Comparison of ENCODE assay signal across 24 cellular contexts in genomic region chr3:139675327-139675726, GRCh38.
"Had no signal": no experiment of that assay in that cellular context is flagged by ENCODE, and none has a peak within 500 bp of the region (broad histone marks: within the 10 kb centered on the region; RNA-seq: fewer than 3 reads in every experiment).

No MANE protein-coding gene starts in this region.

- H3K4me3 ChIP-seq: esophagus squamous epithelium, gastrocnemius medialis, ovary, prostate gland, right atrium auricular region, upper lobe of left lung had no signal

- H3K27me3 ChIP-seq: brain microvascular endothelial cell, esophagus squamous epithelium, gastrocnemius medialis, ovary, right atrium auricular region, upper lobe of left lung had no signal

- H3K36me3 ChIP-seq: brain microvascular endothelial cell, esophagus squamous epithelium, gastrocnemius medialis, neutrophil, ovary, prostate gland, right atrium auricular region, upper lobe of left lung had no signal

- ATAC-seq: activated CD4-positive, CD25-positive, alpha-beta regulatory T cell treated with anti-CD3 and anti-CD28 coated beads, Interleukin-2, amount 50 U/mL, for 24 hours; activated CD8-positive, alpha-beta T cell treated with anti-CD3 and anti-CD28 coated beads, Interleukin-2, amount 10 ng/mL, durations not matched to agents 7 days and 5 days; activated naive CD4-positive, alpha-beta T cell treated with anti-CD3 and anti-CD28 coated beads, Interleukin-2, amount 50 U/mL, for 72 hours; activated T-helper 17 cell treated with anti-CD3 and anti-CD28 coated beads, Interleukin-2, amount 50 U/mL, for 72 hours; effector memory CD8-positive, alpha-beta T cell; gastrocnemius medialis; left ventricle myocardium superior; naive thymus-derived CD8-positive, alpha-beta T cell; stimulated activated naive CD8-positive, alpha-beta T cell treated with anti-CD3 and anti-CD28 coated beads, Interleukin-15, Interleukin-2, amounts not matched to agents 100 U/mL and 50 U/mL, for 24 hours; T-helper 17 cell had no signal

- H3K4me1 Mint-ChIP-seq: activated T-helper 17 cell treated with anti-CD3 and anti-CD28 coated beads, Interleukin-2, amount 50 U/mL, for 72 hours had no signal

- DNase-seq: activated CD4-positive, alpha-beta T cell treated with anti-CD3 and anti-CD28 coated beads, Interleukin-2, amount 50 U/mL, for 1 hour; activated CD8-positive, alpha-beta T cell treated with anti-CD3 and anti-CD28 coated beads, Interleukin-2, amount 10 ng/mL, durations not matched to agents 7 days and 5 days; activated T-cell treated with anti-CD3 and anti-CD28 coated beads, Interleukin-2, amount 50 U/mL, for 24 hours; aorta; brain microvascular endothelial cell; caudate nucleus; effector memory CD8-positive, alpha-beta T cell; esophagus squamous epithelium; gastrocnemius medialis; hippocampal formation; left ventricle myocardium superior; naive thymus-derived CD8-positive, alpha-beta T cell; ovary; stimulated activated CD4-positive, alpha-beta T cell treated with anti-CD3 and anti-CD28 coated beads, Interleukin-4, amount 100 ng/mL, for 24 hours; stimulated activated naive CD8-positive, alpha-beta T cell treated with anti-CD3 and anti-CD28 coated beads, Interleukin-15, Interleukin-2, amounts not matched to agents 100 U/mL and 50 U/mL, for 24 hours; T-helper 17 cell; upper lobe of left lung had no signal

- H3K36me3 Mint-ChIP-seq: activated naive CD4-positive, alpha-beta T cell treated with anti-CD3 and anti-CD28 coated beads, Interleukin-2, amount 50 U/mL, for 72 hours; mesothelial cell of epicardium; naive thymus-derived CD8-positive, alpha-beta T cell had no signal

- H3K4me1 ChIP-seq: prostate gland had no signal

- H3K9me3 ChIP-seq: esophagus squamous epithelium, gastrocnemius medialis, neutrophil, ovary, prostate gland, right atrium auricular region, upper lobe of left lung had no signal

- H3K27ac Mint-ChIP-seq: activated CD8-positive, alpha-beta T cell treated with anti-CD3 and anti-CD28 coated beads, Interleukin-2, amount 10 ng/mL, durations not matched to agents 7 days and 5 days; activated naive CD4-positive, alpha-beta T cell treated with anti-CD3 and anti-CD28 coated beads, Interleukin-2, amount 50 U/mL, for 72 hours; activated T-cell treated with anti-CD3 and anti-CD28 coated beads, Interleukin-2, amount 50 U/mL, for 24 hours; activated T-helper 17 cell treated with anti-CD3 and anti-CD28 coated beads, Interleukin-2, amount 50 U/mL, for 72 hours; effector memory CD8-positive, alpha-beta T cell; mesothelial cell of epicardium; T-helper 17 cell had no signal

- H3K9me3 Mint-ChIP-seq: activated naive CD4-positive, alpha-beta T cell treated with anti-CD3 and anti-CD28 coated beads, Interleukin-2, amount 50 U/mL, for 72 hours; activated T-cell treated with anti-CD3 and anti-CD28 coated beads, Interleukin-2, amount 50 U/mL, for 24 hours; effector memory CD8-positive, alpha-beta T cell; mesothelial cell of epicardium; naive thymus-derived CD8-positive, alpha-beta T cell had no signal

- H3K4me3 Mint-ChIP-seq: activated CD8-positive, alpha-beta T cell treated with anti-CD3 and anti-CD28 coated beads, Interleukin-2, amount 10 ng/mL, durations not matched to agents 7 days and 5 days; activated T-cell treated with anti-CD3 and anti-CD28 coated beads, Interleukin-2, amount 50 U/mL, for 24 hours; activated T-helper 17 cell treated with anti-CD3 and anti-CD28 coated beads, Interleukin-2, amount 50 U/mL, for 72 hours; effector memory CD8-positive, alpha-beta T cell had no signal

- H3K27ac ChIP-seq: brain microvascular endothelial cell, esophagus squamous epithelium, gastrocnemius medialis, neutrophil, ovary, prostate gland, right atrium auricular region, upper lobe of left lung had no signal
